Comparison of ENCODE assay signal across 1 cellular context in genomic region chr12:6341439-6342139, GRCh38.
TF ChIP-seq lines count a peak whose summit lies in the region.

TSS of gene TNFRSF1A (minus strand) at chr12:6342076. CDS start at chr12:6341814, 262 bp downstream.

TF ChIP-seq in HepG2, 621 proteins besides CTCF, POLR2A, EP300 and RAD21 (continued from another document and continues in another):
- TF ChIP-seq SNAPC4 (CRISPR knock-in tag; IDR thresholded peaks at IDR 0.05): no peak
- TF ChIP-seq HBP1 (CRISPR knock-in tag; IDR thresholded peaks at IDR 0.05; ENCODE audit: low read depth): peak; percentile 32
- no peak for TF ChIP-seq GZF1 (CRISPR knock-in tag; IDR thresholded peaks at IDR 0.05)
- 0 out of 2 replicates have a peak, but pooled peaks have one; percentile 25 for TF ChIP-seq ZNF83 (CRISPR knock-in tag; IDR thresholded peaks at IDR 0.05; ENCODE audit: borderline replicate concordance)
- TF ChIP-seq ATF6 (CRISPR knock-in tag; conservative IDR thresholded peaks at IDR 0.05): no peak
- TF ChIP-seq HOXA5 (CRISPR knock-in tag; IDR thresholded peaks at IDR 0.05): no peak
- TF ChIP-seq SMARCC2 (IDR thresholded peaks at IDR 0.05): no peak
- TF ChIP-seq SIN3B (IDR thresholded peaks at IDR 0.05; ENCODE audit: low read length): no peak
- TF ChIP-seq BCL3 (CRISPR knock-in tag; IDR thresholded peaks at IDR 0.05): peak; percentile 24
- TF ChIP-seq REPIN1 (CRISPR knock-in tag; IDR thresholded peaks at IDR 0.05; ENCODE audit: borderline replicate concordance, low read depth): no peak
- TF ChIP-seq MIER3 (CRISPR knock-in tag; IDR thresholded peaks at IDR 0.05; ENCODE audit: borderline replicate concordance): peak; percentile 52; the same call in 1 of the 2 replicates
- peak; percentile 3 for TF ChIP-seq ZNF18 (CRISPR knock-in tag; IDR thresholded peaks at IDR 0.05; ENCODE audit: insufficient replicate concordance)
- no peak for TF ChIP-seq ZNF12 (CRISPR knock-in tag; IDR thresholded peaks at IDR 0.05)
- no peak; the same call in 1 of the 2 replicates for TF ChIP-seq DR1 (CRISPR knock-in tag; IDR thresholded peaks at IDR 0.05)
- no peak for TF ChIP-seq MAFG (CRISPR knock-in tag; IDR thresholded peaks at IDR 0.05)
- no peak for TF ChIP-seq NBN (conservative IDR thresholded peaks at IDR 0.05)
- no peak for TF ChIP-seq HNF4A (CRISPR knock-in tag; IDR thresholded peaks at IDR 0.05)
- no peak for TF ChIP-seq ZBTB38 (CRISPR knock-in tag; IDR thresholded peaks at IDR 0.05)
- TF ChIP-seq ZNF768 (CRISPR knock-in tag; IDR thresholded peaks at IDR 0.05): no peak; the same call in 1 of the 2 replicates
- TF ChIP-seq NR2F2 (IDR thresholded peaks at IDR 0.05; ENCODE audit: borderline replicate concordance, low read depth): no peak
- TF ChIP-seq ZNF234 (CRISPR knock-in tag; conservative IDR thresholded peaks at IDR 0.05): no peak
- TF ChIP-seq CHD2 (IDR thresholded peaks at IDR 0.05; ENCODE audit: low read depth, low read length): no peak
- 0 out of 2 replicates have a peak, but pooled peaks have one; percentile 52 for TF ChIP-seq ZNF891 (CRISPR knock-in tag; IDR thresholded peaks at IDR 0.05)
- TF ChIP-seq MEIS2 (CRISPR knock-in tag; IDR thresholded peaks at IDR 0.05): no peak; the same call in 1 of the 2 replicates
- TF ChIP-seq POLR2AphosphoS5 (IDR thresholded peaks at IDR 0.05; ENCODE audit: low read depth, low read length): peak; percentile 84
- TF ChIP-seq ZNF598 (CRISPR knock-in tag; IDR thresholded peaks at IDR 0.05; ENCODE audit: borderline replicate concordance): no peak
- TF ChIP-seq ZNF205 (CRISPR knock-in tag; IDR thresholded peaks at IDR 0.05): no peak
- no peak for TF ChIP-seq ZBTB40 (IDR thresholded peaks at IDR 0.05)
- peak; percentile 45; the same call in 1 of the 2 replicates for TF ChIP-seq ZBTB40 (CRISPR knock-in tag; IDR thresholded peaks at IDR 0.05)
- peak; percentile 14; the same call in 1 of the 2 replicates for TF ChIP-seq ZBTB7A (CRISPR knock-in tag; IDR thresholded peaks at IDR 0.05)
- no peak for TF ChIP-seq TFDP1 (CRISPR knock-in tag; IDR thresholded peaks at IDR 0.05; ENCODE audit: borderline replicate concordance)
- TF ChIP-seq KLF9 (CRISPR knock-in tag; IDR thresholded peaks at IDR 0.05; ENCODE audit: low read depth): no peak
- no peak for TF ChIP-seq PAWR (CRISPR knock-in tag; IDR thresholded peaks at IDR 0.05; ENCODE audit: borderline replicate concordance)
- TF ChIP-seq HHEX (CRISPR knock-in tag; IDR thresholded peaks at IDR 0.05): no peak
- TF ChIP-seq ZFP1 (CRISPR knock-in tag; IDR thresholded peaks at IDR 0.05): no peak
- no peak for TF ChIP-seq ZUFSP (CRISPR knock-in tag; IDR thresholded peaks at IDR 0.05; ENCODE audit: borderline replicate concordance)
- TF ChIP-seq TAF1 (CRISPR knock-in tag; IDR thresholded peaks at IDR 0.05): peak; percentile 75; the same call in 1 of the 2 replicates
- TF ChIP-seq ZNF317 (CRISPR knock-in tag; IDR thresholded peaks at IDR 0.05): no peak
